ENCODE assay signal across 14 cellular contexts in genomic region chr2:177298191-177298590, GRCh38. TPM values are rescaled to one million over a fixed set of nuclear protein-coding genes. Genes with fewer than 3 reads are reported as not detected.
A peak's percentile ranks its signal among the peaks of the same experiment; 100 is the strongest.
DNase-seq lines count a peak whose midpoint lies in the region; ATAC-seq and TF ChIP-seq lines count a peak whose summit lies in the region.
"Had no signal": no experiment of that assay in that cellular context is flagged by ENCODE, and none has a peak within 500 bp of the region (broad histone marks: within the 10 kb centered on the region; RNA-seq: fewer than 3 reads in every experiment).

No MANE protein-coding gene starts in this region.

- H3K27me3 ChIP-seq in uterus: no peaks in the 10 kb centered on the region

- H3K36me3 Mint-ChIP-seq in naive thymus-derived CD8-positive, alpha-beta T cell: peaks cover 0 to 4% (median 0%) of the 10 kb centered on the region in 3 donors

- POLR2A ChIA-PET in naive thymus-derived CD8-positive, alpha-beta T cell (lab: Charles Lee): interaction anchor here (3.1 kb wide), 1 partner anchor 34 kb away, joined by 11 read pairs; the partner anchor contains the start of gene NFE2L2

- peak; percentile 53 for DNase-seq in EH (ENCODE audit: low read depth)
- peak; percentile 85 for DNase-seq in RPMI7951 (ENCODE audit: low read depth)
- DNase-seq in fibroblast of gingiva (ENCODE audit: low read depth): peak; percentile 85
- no peak for DNase-seq in uterus
- no peak for DNase-seq in naive thymus-derived CD8-positive, alpha-beta T cell
- no peak for DNase-seq in substantia nigra (lab: John Stamatoyannopoulos, UW)
- DNase-seq in NCI-H2029 (lab: John Stamatoyannopoulos, UW): no peak
- DNase-seq: DMS53, NCI-H1105, NCI-H187, NCI-H446, NCI-H748 treated with DMSO at 0.1 percent for 48 hours, PC-9 had no signal

- peak overlapping the region; percentile 16 to 24 for H3K27ac ChIP-seq in uterus
- H3K27ac ChIP-seq in substantia nigra (ENCODE audit: low read depth, low read length, poor library complexity, severe bottlenecking): no peak overlapping the region
- H3K27ac ChIP-seq: HL-60, PC-9 had no signal

- intact Hi-C loops in uterus (cut with DNase I; ENCODE audit: low total_unique reads): no loop called here

- no peak overlapping the region for H3K4me3 Mint-ChIP-seq in naive thymus-derived CD8-positive, alpha-beta T cell

- no peak for ATAC-seq in naive thymus-derived CD8-positive, alpha-beta T cell

- no peaks in the 10 kb centered on the region for H3K9me3 Mint-ChIP-seq in naive thymus-derived CD8-positive, alpha-beta T cell

- no peaks in the 10 kb centered on the region for H3K9me3 ChIP-seq in uterus

- no peak overlapping the region for H3K27ac Mint-ChIP-seq in naive thymus-derived CD8-positive, alpha-beta T cell

- H3K4me1 ChIP-seq in uterus: peaks cover 0 to 5% of the 10 kb centered on the region in 2 donors

- H3K36me3 ChIP-seq in uterus: no peaks in the 10 kb centered on the region

- peaks cover 0 to 5% (median 4%) of the 10 kb centered on the region in 4 donors for H3K4me1 Mint-ChIP-seq in naive thymus-derived CD8-positive, alpha-beta T cell

- no peak for TF ChIP-seq CTCF in uterus (IDR thresholded peaks at IDR 0.05)

- no peak for TF ChIP-seq POLR2A in uterus (IDR thresholded peaks at IDR 0.05)

- H3K4me3 ChIP-seq in uterus: no peak overlapping the region
- H3K4me3 ChIP-seq: PC-9 had no signal

- H3K27me3 Mint-ChIP-seq in naive thymus-derived CD8-positive, alpha-beta T cell: no peaks in the 10 kb centered on the region

RNA-seq across cellular contexts. Expression of gene NFE2L2, which starts 33.7 kb away (rescaled TPM):
- total RNA-seq in RPMI7951 (2014; rRNA removed; shearing (Covaris generic)): 64.9 and 85.1 TPM in 2 replicates
- 100 to 1,000 TPM in 1 of 4 donors, 10 to 100 TPM in 3; 53.0 to 148 (median 90.0) TPM for total RNA-seq in uterus
- total RNA-seq in naive thymus-derived CD8-positive, alpha-beta T cell: 10 to 100 TPM; 93.6 to 96.9 TPM
- polyA plus RNA-seq in naive thymus-derived CD8-positive, alpha-beta T cell: 10 to 100 TPM; 48.2 to 57.8 (median 56.0) TPM

Comparison
In these comparisons a context has a peak if more than half of its experiments do, and no peak if none do; other contexts are left out.
1. DNase-seq: peak in EH (single experiment), RPMI7951 (single experiment) and fibroblast of gingiva (single experiment); none in uterus (0 of 2), naive thymus-derived CD8-positive, alpha-beta T cell (0 of 10), substantia nigra (0 of 49) and NCI-H2029 (single experiment).